ENCODE assay signal across 9 cellular contexts in the genomic region with DNA sequence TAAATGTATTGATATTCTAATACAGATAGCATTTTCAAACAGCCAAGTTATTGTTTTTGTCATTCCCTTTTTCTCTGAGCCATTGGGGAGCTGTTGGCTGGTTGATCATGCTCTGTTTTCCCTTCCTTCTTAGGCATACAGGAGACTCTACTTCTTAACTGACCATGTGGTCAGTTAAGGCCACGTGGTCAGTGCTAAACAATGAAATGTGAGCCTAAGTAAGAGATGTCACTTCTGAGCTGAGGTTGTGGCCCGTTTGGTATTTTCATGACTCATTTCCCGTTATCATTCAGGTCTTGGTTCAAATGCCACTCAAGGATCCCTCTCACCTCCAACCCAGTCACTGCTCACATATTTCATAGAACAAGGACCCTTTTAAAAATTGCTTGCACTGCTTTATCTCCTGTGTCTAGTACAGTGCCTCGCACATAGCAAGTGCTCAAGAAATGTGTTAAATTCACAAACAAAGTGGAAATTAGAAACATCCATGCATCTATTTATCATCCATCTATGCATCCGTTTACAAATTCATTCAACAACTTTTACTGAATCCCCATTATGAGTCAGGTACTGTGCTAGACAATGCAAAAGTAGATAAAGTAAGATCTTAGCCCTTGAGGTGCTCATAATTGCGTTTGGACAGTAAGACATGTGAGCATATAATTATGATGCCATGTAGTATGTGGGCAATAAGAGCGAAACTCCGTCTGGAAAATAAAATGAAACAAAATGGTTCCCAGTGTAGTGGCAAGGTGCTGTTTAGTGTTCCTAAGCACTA. TPM values are rescaled to one million over a fixed set of nuclear protein-coding genes. Genes with fewer than 3 reads are reported as not detected.
A peak's percentile ranks its signal among the peaks of the same experiment; 100 is the strongest.
DNase-seq lines count a peak whose midpoint lies in the region; ATAC-seq and TF ChIP-seq lines count a peak whose summit lies in the region.
"Had no signal": no experiment of that assay in that cellular context is flagged by ENCODE, and none has a peak within 500 bp of the region (broad histone marks: within the 10 kb centered on the region; RNA-seq: fewer than 3 reads in every experiment).

No MANE protein-coding gene starts in this region.

- TF ChIP-seq CTCF in mucosa of descending colon (IDR thresholded peaks at IDR 0.05), result no peak
- TF ChIP-seq CTCF in lower leg skin (IDR thresholded peaks at IDR 0.05), result no peak
- no peak for TF ChIP-seq CTCF in A673 (conservative IDR thresholded peaks at IDR 0.05; ENCODE audit: low read depth, low read length)

- no peaks in the 10 kb centered on the region for H3K36me3 ChIP-seq in mucosa of descending colon (ENCODE audit: low read depth)
- no peaks in the 10 kb centered on the region for H3K36me3 ChIP-seq in A673 (ENCODE audit: insufficient read depth, low read length, poor library complexity, severe bottlenecking)

- peak overlapping the region in 3 of 5 donors; percentile 3 to 44 (median 4) for H3K4me3 Mint-ChIP-seq in immature natural killer cell

- DNase-seq in ELF-1 (ENCODE audit: low read depth, low spot score) (peak; percentile 54), SK-MEL-5 (ENCODE audit: low read depth, low spot score) (peak; percentile 47), immature natural killer cell (peak in 2 of 3 donors; percentile 10 to 46), mucosa of descending colon (no peak), lower leg skin (ENCODE audit: low spot score in 2 of 2) (no peak), A673 (ENCODE audit: low spot score) (no peak)
- DNase-seq in activated CD4-positive, alpha-beta T cell treated with anti-CD3 and anti-CD28 coated beads, Interleukin-2, amount 50 U/mL, for 1 hour, result no peak

- ATAC-seq in HG02642 (IDR thresholded peaks at IDR 0.05; ENCODE audit: poor library complexity, unreplicated experiment) (peak; percentile 58), mucosa of descending colon (no peak)

- no peaks in the 10 kb centered on the region for H3K9me3 Mint-ChIP-seq in immature natural killer cell

- TF ChIP-seq POLR2A in lower leg skin (IDR thresholded peaks at IDR 0.05), result no peak

- in situ Hi-C loops in SK-MEL-5 (cut with HindIII; ENCODE audit: low pct_unique_long_range_greater_than_20kb, low sequenced_read_pairs), result no loop called here

- POLR2A ChIA-PET in A673 (lab: Charles Lee; ENCODE audit: low non-redundant PET), result no interaction called here

- peaks cover 17 to 35% of the 10 kb centered on the region in 2 donors for H3K4me1 Mint-ChIP-seq in immature natural killer cell

- no peaks in the 10 kb centered on the region for H3K9me3 ChIP-seq in mucosa of descending colon
- no peaks in the 10 kb centered on the region for H3K9me3 ChIP-seq in A673 (ENCODE audit: low read depth, low read length, poor library complexity, severe bottlenecking)

- no peaks in the 10 kb centered on the region for H3K27me3 Mint-ChIP-seq in immature natural killer cell (ENCODE audit: low read depth in 3 of 3)

- H3K36me3 Mint-ChIP-seq in immature natural killer cell, result no peaks in the 10 kb centered on the region

- H3K27me3 ChIP-seq in A673 (replicated peaks; ENCODE audit: insufficient read depth, low read depth, low read length, poor library complexity), result no peaks in the 10 kb centered on the region

- intact Hi-C loops in mucosa of descending colon (cut with DNase I, micrococcal nuclease), result no loop called here
- intact Hi-C loops in lower leg skin (cut with DNase I; ENCODE audit: low total_unique reads), result no loop called here
- intact Hi-C loops in A673 (cut with micrococcal nuclease; ENCODE audit: unreplicated experiment), result no loop called here

- CTCF ChIA-PET in A673 (lab: Charles Lee), result no interaction called here

- H3K4me1 ChIP-seq in mucosa of descending colon (ENCODE audit: low read depth) (no peaks in the 10 kb centered on the region), A673 (ENCODE audit: insufficient read depth, low read length, poor library complexity, severe bottlenecking) (no peaks in the 10 kb centered on the region)

- 56 to 58% methylated on average over 8 of the region's 8 CpGs for WGBS in lower leg skin, 2 donors

- H3K27ac Mint-ChIP-seq in immature natural killer cell, result peak overlapping the region in 5 of 6 donors; percentile 13 to 80 (median 70)

- H3K27ac ChIP-seq in A673 (ENCODE audit: low read depth, low read length, poor library complexity, severe bottlenecking), result no peak overlapping the region
- H3K27ac ChIP-seq: skin epidermis had no signal

- BruUV-seq in A673 (replicated peaks; lab: Mats Ljungman, UMichigan), result no TSS peak

- H3K4me3 ChIP-seq in mucosa of descending colon, result no peak overlapping the region
- no peak overlapping the region for H3K4me3 ChIP-seq in lower leg skin (ENCODE audit: low read depth, poor library complexity, severe bottlenecking)
- no peak overlapping the region for H3K4me3 ChIP-seq in A673 (ENCODE audit: low read depth, low read length, poor library complexity, severe bottlenecking)
- H3K4me3 ChIP-seq: skin epidermis had no signal

RNA-seq across cellular contexts. Expression of a gene that starts 50.7 kb away (rescaled TPM):
- 16.9 and 22.1 TPM in 2 replicates for total RNA-seq in SK-MEL-5 (2014; rRNA removed; shearing (Covaris generic))
- polyA plus RNA-seq in SK-MEL-5 (2015; cell fraction: cytosol; rRNA removed), result 7.3 and 9.1 TPM in 2 replicates
- 53.1 and 87.8 TPM in 2 replicates for polyA plus RNA-seq in SK-MEL-5 (2015; cell fraction: nucleus; rRNA removed)
- 10 to 100 TPM; 39.1 to 51.5 (median 50.3) TPM for polyA plus RNA-seq in immature natural killer cell
- total RNA-seq in mucosa of descending colon, result 10 to 100 TPM; 32.5 to 39.6 (median 38.0) TPM
- total RNA-seq in lower leg skin, result 100 to 1,000 TPM in 1 of 4 donors, 10 to 100 TPM in 3; 67.1 to 119 (median 76.1) TPM
- 41.3 and 46.3 TPM in 2 replicates for total RNA-seq in A673 (2021)

Comparison
In these comparisons a context has a peak if more than half of its experiments do, and no peak if none do; other contexts are left out.
1. DNase-seq: peak in ELF-1 (single experiment), SK-MEL-5 (single experiment) and immature natural killer cell (2 of 3); none in mucosa of descending colon (0 of 3), lower leg skin (0 of 2), A673 (single experiment) and activated CD4-positive, alpha-beta T cell treated with anti-CD3 and anti-CD28 coated beads, Interleukin-2, amount 50 U/mL, for 1 hour (single experiment).